Comparison of ENCODE assay signal across 1 cellular context in the genomic region with DNA sequence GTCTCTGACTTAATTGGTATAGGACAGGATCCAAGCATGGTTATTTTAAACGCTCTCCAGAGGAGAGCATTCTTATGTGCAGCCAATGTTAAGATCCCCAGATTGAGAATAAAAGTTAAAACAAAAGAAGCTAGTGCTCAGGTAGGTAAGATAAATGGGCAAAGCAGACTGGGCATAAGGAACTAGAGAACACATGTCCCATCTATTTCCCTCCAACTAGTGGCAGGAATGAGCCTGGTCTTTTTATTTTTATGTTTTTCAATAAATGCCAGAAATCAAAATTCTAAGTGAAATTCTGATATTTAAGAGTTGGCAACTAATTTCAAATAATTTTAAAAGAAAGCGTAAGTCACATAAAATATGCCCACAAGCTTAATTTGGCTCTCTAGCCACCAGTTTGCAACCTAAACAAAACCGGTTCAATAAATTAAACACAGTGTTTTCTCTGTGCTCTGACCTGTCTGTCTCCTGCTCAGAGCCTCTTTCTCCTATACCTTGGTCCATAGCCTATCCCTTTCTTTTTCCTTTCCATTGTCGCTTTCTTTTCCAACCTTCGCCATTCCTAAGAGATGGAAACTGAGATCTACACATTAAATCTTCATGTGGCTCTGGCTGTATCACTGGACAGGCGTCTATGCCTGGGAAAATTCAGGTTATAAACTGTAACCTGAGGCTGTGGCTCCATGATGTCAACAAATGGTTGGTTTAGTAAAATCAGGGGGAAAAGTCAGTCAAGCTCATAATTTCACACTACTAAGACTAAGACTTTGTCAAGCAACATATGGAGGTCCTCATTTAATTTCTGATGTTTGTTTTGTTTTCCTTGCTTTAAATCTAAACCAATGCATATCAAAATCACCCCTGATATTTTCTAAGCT.
TF ChIP-seq lines count a peak whose summit lies in the region.

No MANE protein-coding gene starts in this region.

TF ChIP-seq in IMR-90, 13 proteins besides CTCF, POLR2A, EP300 and RAD21:
- TF ChIP-seq SMC3 (IDR thresholded peaks at IDR 0.05; ENCODE audit: low read depth, low read length) (no peak), CEBPB (IDR thresholded peaks at IDR 0.05; ENCODE audit: low read depth, low read length) (no peak), NFE2L2 (IDR thresholded peaks at IDR 0.05; ENCODE audit: low read depth, low read length) (no peak), MXI1 (IDR thresholded peaks at IDR 0.05; ENCODE audit: borderline replicate concordance, low read depth, low read length) (no peak), FOS (IDR thresholded peaks at IDR 0.05; ENCODE audit: low read depth, low read length) (no peak), CHD1 (IDR thresholded peaks at IDR 0.05; ENCODE audit: low read depth, low read length) (no peak), RCOR1 (IDR thresholded peaks at IDR 0.05; ENCODE audit: insufficient replicate concordance, low read length) (no peak)
- TF ChIP-seq, protein P1, sequence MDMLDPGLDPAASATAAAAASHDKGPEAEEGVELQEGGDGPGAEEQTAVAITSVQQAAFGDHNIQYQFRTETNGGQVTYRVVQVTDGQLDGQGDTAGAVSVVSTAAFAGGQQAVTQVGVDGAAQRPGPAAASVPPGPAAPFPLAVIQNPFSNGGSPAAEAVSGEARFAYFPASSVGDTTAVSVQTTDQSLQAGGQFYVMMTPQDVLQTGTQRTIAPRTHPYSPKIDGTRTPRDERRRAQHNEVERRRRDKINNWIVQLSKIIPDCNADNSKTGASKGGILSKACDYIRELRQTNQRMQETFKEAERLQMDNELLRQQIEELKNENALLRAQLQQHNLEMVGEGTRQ (IDR thresholded peaks at IDR 0.05; ENCODE audit: low read depth, low read length): no peak
- TF ChIP-seq, protein P2, sequence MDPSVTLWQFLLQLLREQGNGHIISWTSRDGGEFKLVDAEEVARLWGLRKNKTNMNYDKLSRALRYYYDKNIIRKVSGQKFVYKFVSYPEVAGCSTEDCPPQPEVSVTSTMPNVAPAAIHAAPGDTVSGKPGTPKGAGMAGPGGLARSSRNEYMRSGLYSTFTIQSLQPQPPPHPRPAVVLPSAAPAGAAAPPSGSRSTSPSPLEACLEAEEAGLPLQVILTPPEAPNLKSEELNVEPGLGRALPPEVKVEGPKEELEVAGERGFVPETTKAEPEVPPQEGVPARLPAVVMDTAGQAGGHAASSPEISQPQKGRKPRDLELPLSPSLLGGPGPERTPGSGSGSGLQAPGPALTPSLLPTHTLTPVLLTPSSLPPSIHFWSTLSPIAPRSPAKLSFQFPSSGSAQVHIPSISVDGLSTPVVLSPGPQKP (IDR thresholded peaks at IDR 0.05; ENCODE audit: borderline replicate concordance, low read depth, low read length): no peak
